17 cellular contexts compared by ENCODE assay signal in the genomic region with DNA sequence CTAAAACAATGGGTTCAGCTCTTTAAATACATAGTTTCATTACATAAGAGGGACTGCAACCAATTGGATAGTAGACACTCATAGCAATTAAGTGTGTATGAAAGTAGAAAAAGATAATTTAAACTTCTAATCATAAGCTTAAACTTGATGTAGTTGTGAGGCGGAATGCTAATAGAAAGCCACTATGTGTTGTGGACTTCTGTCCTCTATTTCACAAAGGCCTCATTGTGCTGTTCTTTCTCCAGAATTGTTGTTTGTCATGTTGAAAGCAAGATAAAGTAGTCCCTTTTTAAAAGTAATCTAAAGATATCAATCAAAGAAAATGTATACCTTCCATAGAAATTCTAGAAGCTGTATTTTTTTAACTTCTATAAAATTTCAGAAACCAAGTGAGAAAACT.
"Had no signal": no experiment of that assay in that cellular context is flagged by ENCODE, and none has a peak within 500 bp of the region (broad histone marks: within the 10 kb centered on the region; RNA-seq: fewer than 3 reads in every experiment).

No MANE protein-coding gene starts in this region.

- H3K4me3 Mint-ChIP-seq: naive thymus-derived CD4-positive, alpha-beta T cell; stimulated activated naive B cell treated with anti-CD40 and anti-IgM and Interleukin-4, amounts not matched to agents 10 μg/mL and 1 μg/mL and 100 μg/mL, for 72 hours; stimulated activated naive CD8-positive, alpha-beta T cell treated with anti-CD3 and anti-CD28 coated beads, Interleukin-15, amount 100 ng/mL, for 72 hours had no signal

- H3K36me3 ChIP-seq: heart right ventricle, left ventricle myocardium inferior, lower lobe of right lung, ovary, thoracic aorta, transverse colon had no signal

- H3K27me3 Mint-ChIP-seq: naive thymus-derived CD4-positive, alpha-beta T cell; stimulated activated naive B cell treated with anti-CD40 and anti-IgM and Interleukin-4, amounts not matched to agents 10 μg/mL and 1 μg/mL and 100 μg/mL, for 72 hours; stimulated activated naive CD8-positive, alpha-beta T cell treated with anti-CD3 and anti-CD28 coated beads, Interleukin-15, amount 100 ng/mL, for 72 hours had no signal

- H3K4me1 Mint-ChIP-seq: naive thymus-derived CD4-positive, alpha-beta T cell; stimulated activated naive B cell treated with anti-CD40 and anti-IgM and Interleukin-4, amounts not matched to agents 10 μg/mL and 1 μg/mL and 100 μg/mL, for 72 hours; stimulated activated naive CD8-positive, alpha-beta T cell treated with anti-CD3 and anti-CD28 coated beads, Interleukin-15, amount 100 ng/mL, for 72 hours had no signal

- H3K27ac Mint-ChIP-seq: naive thymus-derived CD4-positive, alpha-beta T cell; stimulated activated naive B cell treated with anti-CD40 and anti-IgM and Interleukin-4, amounts not matched to agents 10 μg/mL and 1 μg/mL and 100 μg/mL, for 72 hours; stimulated activated naive CD8-positive, alpha-beta T cell treated with anti-CD3 and anti-CD28 coated beads, Interleukin-15, amount 100 ng/mL, for 72 hours had no signal

- H3K9me3 Mint-ChIP-seq: stimulated activated naive CD8-positive, alpha-beta T cell treated with anti-CD3 and anti-CD28 coated beads, Interleukin-15, amount 100 ng/mL, for 72 hours had no signal

- H3K4me1 ChIP-seq: heart right ventricle, left ventricle myocardium inferior, lower lobe of right lung, psoas muscle, transverse colon had no signal

- H3K27me3 ChIP-seq: heart right ventricle, ovary, transverse colon had no signal

- H3K9me3 ChIP-seq: lower lobe of right lung, ovary, psoas muscle, thoracic aorta, transverse colon had no signal

- H3K4me3 ChIP-seq: coronary artery, heart right ventricle, left ventricle myocardium inferior, lower lobe of right lung, ovary, psoas muscle, thoracic aorta, transverse colon had no signal

- ATAC-seq: heart right ventricle; lower lobe of right lung; naive thymus-derived CD4-positive, alpha-beta T cell; psoas muscle; sciatic nerve; stimulated activated naive B cell treated with anti-CD40 and anti-IgM and Interleukin-4, amounts not matched to agents 10 μg/mL and 1 μg/mL and 100 μg/mL, for 72 hours; stimulated activated naive CD8-positive, alpha-beta T cell treated with anti-CD3 and anti-CD28 coated beads, Interleukin-15, amount 100 ng/mL, for 72 hours had no signal

- DNase-seq: effector CD8-positive, alpha-beta T cell; foreskin melanocyte; heart right ventricle; left ventricle myocardium inferior; lower lobe of right lung; mesenchymal stem cell; naive thymus-derived CD4-positive, alpha-beta T cell; ovary; psoas muscle; stimulated activated CD4-positive, alpha-beta T cell treated with anti-CD3 and anti-CD28 coated beads, Interleukin-2, amount 100 ng/mL, for 24 hours; stimulated activated CD4-positive, alpha-beta T cell treated with anti-CD3 and anti-CD28 coated beads, Interleukin-4, amount 100 ng/mL, for 4 hours; stimulated activated naive B cell treated with anti-CD40 and anti-IgM and Interleukin-4, amounts not matched to agents 10 μg/mL and 1 μg/mL and 100 μg/mL, for 72 hours; stimulated activated naive CD8-positive, alpha-beta T cell treated with anti-CD3 and anti-CD28 coated beads, Interleukin-15, amount 100 ng/mL, for 72 hours; transverse colon had no signal

- H3K27ac ChIP-seq: coronary artery, heart right ventricle, left ventricle myocardium inferior, lower lobe of right lung, ovary, psoas muscle, thoracic aorta, transverse colon had no signal

- H3K36me3 Mint-ChIP-seq: naive thymus-derived CD4-positive, alpha-beta T cell; stimulated activated naive B cell treated with anti-CD40 and anti-IgM and Interleukin-4, amounts not matched to agents 10 μg/mL and 1 μg/mL and 100 μg/mL, for 72 hours had no signal
